In the genomic region with DNA sequence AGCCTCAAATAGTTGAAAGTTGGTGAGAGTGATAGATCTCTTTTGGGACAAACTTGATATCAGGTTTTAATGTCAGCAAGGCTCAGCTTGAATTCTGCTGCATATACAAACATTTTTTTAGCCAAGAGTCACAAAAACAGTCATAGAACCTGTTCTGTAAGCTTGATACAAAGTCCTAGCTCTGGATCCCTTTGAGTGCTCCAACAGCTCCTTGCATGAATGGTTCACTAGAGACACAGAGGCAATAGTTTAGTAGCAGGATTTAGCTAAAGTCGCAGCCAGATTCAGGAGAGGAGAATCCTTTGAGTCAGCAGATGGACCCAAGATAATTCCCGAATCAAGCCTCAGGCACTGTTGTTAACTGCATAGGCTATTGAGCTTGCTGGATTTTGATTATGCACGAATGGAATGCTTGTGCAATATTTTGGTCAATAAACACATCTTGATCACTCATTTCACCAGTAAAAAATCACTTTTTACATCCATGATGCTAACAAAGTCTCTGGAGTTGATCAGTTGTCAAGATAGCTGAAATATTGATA, we compare ENCODE assay signal across 19 cellular contexts.
"Had no signal": no experiment of that assay in that cellular context is flagged by ENCODE, and none has a peak within 500 bp of the region (broad histone marks: within the 10 kb centered on the region; RNA-seq: fewer than 3 reads in every experiment).

No MANE protein-coding gene starts in this region.

- H3K27ac ChIP-seq: left ventricle myocardium inferior, spleen, testis, upper lobe of left lung, WERI-Rb-1 had no signal

- H3K36me3 ChIP-seq: left ventricle myocardium inferior, spleen, upper lobe of left lung, WERI-Rb-1 had no signal

- H3K27me3 ChIP-seq: spleen, testis, upper lobe of left lung had no signal

- H3K4me1 ChIP-seq: left ventricle myocardium inferior, spleen, testis, upper lobe of left lung had no signal

- H3K4me3 ChIP-seq: dorsolateral prefrontal cortex, left ventricle myocardium inferior, spleen, testis, upper lobe of left lung had no signal

- ATAC-seq: activated naive CD4-positive, alpha-beta T cell treated with anti-CD3 and anti-CD28 coated beads, Interleukin-2, amount 50 U/mL, for 72 hours; activated T-helper 17 cell treated with anti-CD3 and anti-CD28 coated beads, Interleukin-2, amount 50 U/mL, for 72 hours; effector memory CD8-positive, alpha-beta T cell; natural killer cell had no signal

- H3K9me3 ChIP-seq: left ventricle myocardium inferior, spleen, testis, upper lobe of left lung had no signal

- DNase-seq: activated CD4-positive, alpha-beta T cell treated with anti-CD3 and anti-CD28 coated beads for 1 hour; activated CD4-positive, alpha-beta T cell treated with anti-CD3 and anti-CD28 coated beads, Interleukin-2, amount 50 U/mL, for 4 hours; activated CD8-positive, alpha-beta memory T cell treated with anti-CD3 and anti-CD28 coated beads for 24 hours; activated CD8-positive, alpha-beta memory T cell treated with anti-CD3 and anti-CD28 coated beads, Interleukin-2, amount 50 U/mL, for 4 hours; activated T-cell treated with anti-CD3 and anti-CD28 coated beads, Interleukin-2, amount 50 U/mL, for 24 hours; aorta; dorsolateral prefrontal cortex; effector memory CD8-positive, alpha-beta T cell; left ventricle myocardium inferior; midbrain; natural killer cell; spleen; stimulated activated CD4-positive, alpha-beta T cell treated with anti-CD3 and anti-CD28 coated beads, Interleukin-4, amount 100 ng/mL, for 1 hour; stimulated activated naive CD4-positive, alpha-beta T cell; testis; upper lobe of left lung; WERI-Rb-1 had no signal
